In the genomic region with DNA sequence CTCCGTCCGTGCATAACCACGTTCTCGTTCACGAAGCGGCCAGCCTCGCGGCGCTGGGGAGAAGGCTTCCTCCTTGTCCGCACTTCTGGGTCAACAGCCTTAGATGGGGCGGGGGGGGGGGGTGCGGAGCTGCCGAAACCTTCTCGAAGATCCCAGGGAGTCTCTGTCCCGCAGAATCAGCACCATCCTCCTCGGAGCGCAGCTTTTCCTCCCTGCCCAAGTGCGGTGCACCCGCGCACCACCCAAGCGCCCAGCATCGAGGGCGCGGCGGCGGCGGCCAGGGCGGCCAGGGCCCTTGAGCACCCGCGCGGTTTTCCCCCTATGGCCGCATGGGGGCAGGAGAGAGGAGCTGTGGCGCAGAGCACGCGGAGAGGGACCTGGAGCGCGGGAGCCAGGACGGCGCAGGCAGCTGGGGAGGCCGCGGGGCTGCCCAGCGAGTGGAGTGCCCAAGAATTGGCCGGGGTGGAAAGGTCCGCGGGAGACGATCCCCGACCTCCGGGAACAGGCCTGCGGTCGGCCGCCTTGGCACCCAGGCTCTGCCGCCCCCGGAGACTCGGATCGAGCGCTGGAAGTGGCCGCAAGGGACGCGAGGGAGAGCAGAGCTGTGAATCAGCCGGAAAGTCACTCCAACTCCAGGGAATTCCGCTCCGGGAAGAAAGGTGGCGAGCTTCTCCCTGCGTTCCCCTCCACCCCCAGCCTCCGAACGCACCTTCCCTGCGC, we compare ENCODE assay signal across 1 cellular context.
TF ChIP-seq lines count a peak whose summit lies in the region.

No MANE protein-coding gene starts in this region.

TF ChIP-seq in HepG2, 621 proteins besides CTCF, POLR2A, EP300 and RAD21 (continued from another document and continues in another):
- TF ChIP-seq, protein P1, sequence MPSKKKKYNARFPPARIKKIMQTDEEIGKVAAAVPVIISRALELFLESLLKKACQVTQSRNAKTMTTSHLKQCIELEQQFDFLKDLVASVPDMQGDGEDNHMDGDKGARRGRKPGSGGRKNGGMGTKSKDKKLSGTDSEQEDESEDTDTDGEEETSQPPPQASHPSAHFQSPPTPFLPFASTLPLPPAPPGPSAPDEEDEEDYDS (CRISPR knock-in tag; IDR thresholded peaks at IDR 0.05) = no peak
- TF ChIP-seq KDM2A (CRISPR knock-in tag; IDR thresholded peaks at IDR 0.05; ENCODE audit: borderline replicate concordance, low read depth) = peak; percentile 77; the same call in 1 of the 2 replicates
- TF ChIP-seq SMAD1 (CRISPR knock-in tag; IDR thresholded peaks at IDR 0.05; ENCODE audit: borderline replicate concordance, low read depth) = peak; percentile 72; the same call in 1 of the 2 replicates
- peak; percentile 67; the same call in 1 of the 2 replicates for TF ChIP-seq KDM3A (CRISPR knock-in tag; IDR thresholded peaks at IDR 0.05; ENCODE audit: low read depth)
- TF ChIP-seq, protein P2, sequence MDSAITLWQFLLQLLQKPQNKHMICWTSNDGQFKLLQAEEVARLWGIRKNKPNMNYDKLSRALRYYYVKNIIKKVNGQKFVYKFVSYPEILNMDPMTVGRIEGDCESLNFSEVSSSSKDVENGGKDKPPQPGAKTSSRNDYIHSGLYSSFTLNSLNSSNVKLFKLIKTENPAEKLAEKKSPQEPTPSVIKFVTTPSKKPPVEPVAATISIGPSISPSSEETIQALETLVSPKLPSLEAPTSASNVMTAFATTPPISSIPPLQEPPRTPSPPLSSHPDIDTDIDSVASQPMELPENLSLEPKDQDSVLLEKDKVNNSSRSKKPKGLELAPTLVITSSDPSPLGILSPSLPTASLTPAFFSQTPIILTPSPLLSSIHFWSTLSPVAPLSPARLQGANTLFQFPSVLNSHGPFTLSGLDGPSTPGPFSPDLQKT (CRISPR knock-in tag; IDR thresholded peaks at IDR 0.05; ENCODE audit: borderline replicate concordance) = no peak
- TF ChIP-seq IKZF1 (IDR thresholded peaks at IDR 0.05) = no peak
- 0 out of 2 replicates have a peak, but pooled peaks have one; percentile 63 for TF ChIP-seq SAFB2 (CRISPR knock-in tag; IDR thresholded peaks at IDR 0.05; ENCODE audit: borderline replicate concordance, low read depth)
- TF ChIP-seq SOX13 (IDR thresholded peaks at IDR 0.05) = no peak
- 0 out of 4 replicates have a peak, but pooled peaks of 1 of the 2 experiments have one; percentile 35 for TF ChIP-seq SOX13 (CRISPR knock-in tag; conservative IDR thresholded peaks at IDR 0.05 in 1 of 2, IDR thresholded peaks at IDR 0.05 in 1 of 2)
- TF ChIP-seq SALL1 (CRISPR knock-in tag; IDR thresholded peaks at IDR 0.05) = peak; percentile 89
- TF ChIP-seq ZSCAN9 (CRISPR knock-in tag; IDR thresholded peaks at IDR 0.05; ENCODE audit: borderline replicate concordance) = no peak
- no peak; the same call in 1 of the 2 replicates for TF ChIP-seq ZNF329 (CRISPR knock-in tag; IDR thresholded peaks at IDR 0.05; ENCODE audit: low read depth)
- TF ChIP-seq, protein P3, sequence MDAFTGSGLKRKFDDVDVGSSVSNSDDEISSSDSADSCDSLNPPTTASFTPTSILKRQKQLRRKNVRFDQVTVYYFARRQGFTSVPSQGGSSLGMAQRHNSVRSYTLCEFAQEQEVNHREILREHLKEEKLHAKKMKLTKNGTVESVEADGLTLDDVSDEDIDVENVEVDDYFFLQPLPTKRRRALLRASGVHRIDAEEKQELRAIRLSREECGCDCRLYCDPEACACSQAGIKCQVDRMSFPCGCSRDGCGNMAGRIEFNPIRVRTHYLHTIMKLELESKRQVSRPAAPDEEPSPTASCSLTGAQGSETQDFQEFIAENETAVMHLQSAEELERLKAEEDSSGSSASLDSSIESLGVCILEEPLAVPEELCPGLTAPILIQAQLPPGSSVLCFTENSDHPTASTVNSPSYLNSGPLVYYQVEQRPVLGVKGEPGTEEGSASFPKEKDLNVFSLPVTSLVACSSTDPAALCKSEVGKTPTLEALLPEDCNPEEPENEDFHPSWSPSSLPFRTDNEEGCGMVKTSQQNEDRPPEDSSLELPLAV (CRISPR knock-in tag; conservative IDR thresholded peaks at IDR 0.05; ENCODE audit: low read depth) = no peak
- peak; percentile 45 for TF ChIP-seq SAP130 (CRISPR knock-in tag; IDR thresholded peaks at IDR 0.05; ENCODE audit: low read depth)
- TF ChIP-seq, protein P4, sequence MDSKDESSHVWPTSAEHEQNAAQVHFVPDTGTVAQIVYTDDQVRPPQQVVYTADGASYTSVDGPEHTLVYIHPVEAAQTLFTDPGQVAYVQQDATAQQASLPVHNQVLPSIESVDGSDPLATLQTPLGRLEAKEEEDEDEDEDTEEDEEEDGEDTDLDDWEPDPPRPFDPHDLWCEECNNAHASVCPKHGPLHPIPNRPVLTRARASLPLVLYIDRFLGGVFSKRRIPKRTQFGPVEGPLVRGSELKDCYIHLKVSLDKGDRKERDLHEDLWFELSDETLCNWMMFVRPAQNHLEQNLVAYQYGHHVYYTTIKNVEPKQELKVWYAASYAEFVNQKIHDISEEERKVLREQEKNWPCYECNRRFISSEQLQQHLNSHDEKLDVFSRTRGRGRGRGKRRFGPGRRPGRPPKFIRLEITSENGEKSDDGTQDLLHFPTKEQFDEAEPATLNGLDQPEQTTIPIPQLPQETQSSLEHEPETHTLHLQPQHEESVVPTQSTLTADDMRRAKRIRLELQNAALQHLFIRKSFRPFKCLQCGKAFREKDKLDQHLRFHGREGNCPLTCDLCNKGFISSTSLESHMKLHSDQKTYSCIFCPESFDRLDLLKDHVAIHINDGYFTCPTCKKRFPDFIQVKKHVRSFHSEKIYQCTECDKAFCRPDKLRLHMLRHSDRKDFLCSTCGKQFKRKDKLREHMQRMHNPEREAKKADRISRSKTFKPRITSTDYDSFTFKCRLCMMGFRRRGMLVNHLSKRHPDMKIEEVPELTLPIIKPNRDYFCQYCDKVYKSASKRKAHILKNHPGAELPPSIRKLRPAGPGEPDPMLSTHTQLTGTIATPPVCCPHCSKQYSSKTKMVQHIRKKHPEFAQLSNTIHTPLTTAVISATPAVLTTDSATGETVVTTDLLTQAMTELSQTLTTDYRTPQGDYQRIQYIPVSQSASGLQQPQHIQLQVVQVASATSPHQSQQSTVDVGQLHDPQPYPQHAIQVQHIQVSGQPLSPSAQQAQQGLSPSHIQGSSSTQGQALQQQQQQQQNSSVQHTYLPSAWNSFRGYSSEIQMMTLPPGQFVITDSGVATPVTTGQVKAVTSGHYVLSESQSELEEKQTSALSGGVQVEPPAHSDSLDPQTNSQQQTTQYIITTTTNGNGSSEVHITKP (CRISPR knock-in tag; IDR thresholded peaks at IDR 0.05; ENCODE audit: low read depth) = no peak; the same call in 1 of the 2 replicates
- TF ChIP-seq, protein P5, sequence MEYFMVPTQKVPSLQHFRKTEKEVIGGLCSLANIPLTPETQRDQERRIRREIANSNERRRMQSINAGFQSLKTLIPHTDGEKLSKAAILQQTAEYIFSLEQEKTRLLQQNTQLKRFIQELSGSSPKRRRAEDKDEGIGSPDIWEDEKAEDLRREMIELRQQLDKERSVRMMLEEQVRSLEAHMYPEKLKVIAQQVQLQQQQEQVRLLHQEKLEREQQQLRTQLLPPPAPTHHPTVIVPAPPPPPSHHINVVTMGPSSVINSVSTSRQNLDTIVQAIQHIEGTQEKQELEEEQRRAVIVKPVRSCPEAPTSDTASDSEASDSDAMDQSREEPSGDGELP (IDR thresholded peaks at IDR 0.05; ENCODE audit: borderline replicate concordance, low read depth) = peak; percentile 18; the same call in 1 of the 2 replicates
- TF ChIP-seq ZNF850 (CRISPR knock-in tag; conservative IDR thresholded peaks at IDR 0.05) = no peak
- TF ChIP-seq, protein P6, sequence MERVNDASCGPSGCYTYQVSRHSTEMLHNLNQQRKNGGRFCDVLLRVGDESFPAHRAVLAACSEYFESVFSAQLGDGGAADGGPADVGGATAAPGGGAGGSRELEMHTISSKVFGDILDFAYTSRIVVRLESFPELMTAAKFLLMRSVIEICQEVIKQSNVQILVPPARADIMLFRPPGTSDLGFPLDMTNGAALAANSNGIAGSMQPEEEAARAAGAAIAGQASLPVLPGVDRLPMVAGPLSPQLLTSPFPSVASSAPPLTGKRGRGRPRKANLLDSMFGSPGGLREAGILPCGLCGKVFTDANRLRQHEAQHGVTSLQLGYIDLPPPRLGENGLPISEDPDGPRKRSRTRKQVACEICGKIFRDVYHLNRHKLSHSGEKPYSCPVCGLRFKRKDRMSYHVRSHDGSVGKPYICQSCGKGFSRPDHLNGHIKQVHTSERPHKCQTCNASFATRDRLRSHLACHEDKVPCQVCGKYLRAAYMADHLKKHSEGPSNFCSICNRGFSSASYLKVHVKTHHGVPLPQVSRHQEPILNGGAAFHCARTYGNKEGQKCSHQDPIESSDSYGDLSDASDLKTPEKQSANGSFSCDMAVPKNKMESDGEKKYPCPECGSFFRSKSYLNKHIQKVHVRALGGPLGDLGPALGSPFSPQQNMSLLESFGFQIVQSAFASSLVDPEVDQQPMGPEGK (CRISPR knock-in tag; IDR thresholded peaks at IDR 0.05) = peak; percentile 57
- peak; percentile 77; the same call in 1 of the 2 replicates for TF ChIP-seq ZNF768 (CRISPR knock-in tag; IDR thresholded peaks at IDR 0.05)
- no peak for TF ChIP-seq FOXM1 (CRISPR knock-in tag; IDR thresholded peaks at IDR 0.05)
- TF ChIP-seq, protein P7, sequence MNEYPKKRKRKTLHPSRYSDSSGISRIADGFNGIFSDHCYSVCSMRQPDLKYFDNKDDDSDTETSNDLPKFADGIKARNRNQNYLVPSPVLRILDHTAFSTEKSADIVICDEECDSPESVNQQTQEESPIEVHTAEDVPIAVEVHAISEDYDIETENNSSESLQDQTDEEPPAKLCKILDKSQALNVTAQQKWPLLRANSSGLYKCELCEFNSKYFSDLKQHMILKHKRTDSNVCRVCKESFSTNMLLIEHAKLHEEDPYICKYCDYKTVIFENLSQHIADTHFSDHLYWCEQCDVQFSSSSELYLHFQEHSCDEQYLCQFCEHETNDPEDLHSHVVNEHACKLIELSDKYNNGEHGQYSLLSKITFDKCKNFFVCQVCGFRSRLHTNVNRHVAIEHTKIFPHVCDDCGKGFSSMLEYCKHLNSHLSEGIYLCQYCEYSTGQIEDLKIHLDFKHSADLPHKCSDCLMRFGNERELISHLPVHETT (CRISPR knock-in tag; conservative IDR thresholded peaks at IDR 0.05) = no peak
- 0 out of 2 replicates have a peak, but pooled peaks have one; percentile 70 for TF ChIP-seq PAX8 (CRISPR knock-in tag; IDR thresholded peaks at IDR 0.05; ENCODE audit: borderline replicate concordance)
- no peak for TF ChIP-seq TOPORS (CRISPR knock-in tag; IDR thresholded peaks at IDR 0.05)
- no peak for TF ChIP-seq ZNF652 (CRISPR knock-in tag; IDR thresholded peaks at IDR 0.05; ENCODE audit: borderline replicate concordance, low read depth)
- TF ChIP-seq GATAD1 (CRISPR knock-in tag; IDR thresholded peaks at IDR 0.05) = no peak
- no peak for TF ChIP-seq YY1 (IDR thresholded peaks at IDR 0.05; ENCODE audit: insufficient read depth, insufficient replicate concordance, low read depth, low read length)
- TF ChIP-seq ZNF292 (CRISPR knock-in tag; IDR thresholded peaks at IDR 0.05; ENCODE audit: borderline replicate concordance, low read depth) = 0 out of 2 replicates have a peak, but pooled peaks have one; percentile 25
- TF ChIP-seq HDAC1 (CRISPR knock-in tag; IDR thresholded peaks at IDR 0.05) = 0 out of 2 replicates have a peak, but pooled peaks have one; percentile 41
- TF ChIP-seq MAFG (CRISPR knock-in tag; IDR thresholded peaks at IDR 0.05) = peak; percentile 63; the same call in 1 of the 2 replicates
- TF ChIP-seq, protein P8, sequence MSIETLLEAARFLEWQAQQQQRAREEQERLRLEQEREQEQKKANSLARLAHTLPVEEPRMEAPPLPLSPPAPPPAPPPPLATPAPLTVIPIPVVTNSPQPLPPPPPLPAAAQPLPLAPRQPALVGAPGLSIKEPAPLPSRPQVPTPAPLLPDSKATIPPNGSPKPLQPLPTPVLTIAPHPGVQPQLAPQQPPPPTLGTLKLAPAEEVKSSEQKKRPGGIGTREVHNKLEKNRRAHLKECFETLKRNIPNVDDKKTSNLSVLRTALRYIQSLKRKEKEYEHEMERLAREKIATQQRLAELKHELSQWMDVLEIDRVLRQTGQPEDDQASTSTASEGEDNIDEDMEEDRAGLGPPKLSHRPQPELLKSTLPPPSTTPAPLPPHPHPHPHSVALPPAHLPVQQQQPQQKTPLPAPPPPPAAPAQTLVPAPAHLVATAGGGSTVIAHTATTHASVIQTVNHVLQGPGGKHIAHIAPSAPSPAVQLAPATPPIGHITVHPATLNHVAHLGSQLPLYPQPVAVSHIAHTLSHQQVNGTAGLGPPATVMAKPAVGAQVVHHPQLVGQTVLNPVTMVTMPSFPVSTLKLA (IDR thresholded peaks at IDR 0.05) = no peak
- TF ChIP-seq, protein P9, sequence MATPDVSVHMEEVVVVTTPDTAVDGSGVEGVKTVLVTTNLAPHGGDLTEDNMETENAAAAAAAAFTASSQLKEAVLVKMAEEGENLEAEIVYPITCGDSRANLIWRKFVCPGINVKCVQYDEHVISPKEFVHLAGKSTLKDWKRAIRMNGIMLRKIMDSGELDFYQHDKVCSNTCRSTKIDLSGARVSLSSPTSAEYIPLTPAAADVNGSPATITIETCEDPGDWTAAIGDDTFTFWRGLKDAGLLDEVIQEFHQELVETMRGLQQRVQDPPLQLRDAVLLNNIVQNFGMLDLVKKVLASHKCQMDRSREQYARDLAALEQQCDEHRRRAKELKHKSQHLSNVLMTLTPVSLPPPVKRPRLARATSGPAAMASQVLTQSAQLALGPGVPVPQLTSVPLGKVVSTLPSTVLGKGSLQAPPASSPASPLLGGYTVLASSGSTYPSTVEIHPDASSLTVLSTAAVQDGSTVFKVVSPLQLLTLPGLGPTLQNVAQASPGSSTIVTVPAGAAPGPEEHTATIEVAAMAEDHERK (CRISPR knock-in tag; IDR thresholded peaks at IDR 0.05; ENCODE audit: low read depth) = no peak
- TF ChIP-seq, protein P10, sequence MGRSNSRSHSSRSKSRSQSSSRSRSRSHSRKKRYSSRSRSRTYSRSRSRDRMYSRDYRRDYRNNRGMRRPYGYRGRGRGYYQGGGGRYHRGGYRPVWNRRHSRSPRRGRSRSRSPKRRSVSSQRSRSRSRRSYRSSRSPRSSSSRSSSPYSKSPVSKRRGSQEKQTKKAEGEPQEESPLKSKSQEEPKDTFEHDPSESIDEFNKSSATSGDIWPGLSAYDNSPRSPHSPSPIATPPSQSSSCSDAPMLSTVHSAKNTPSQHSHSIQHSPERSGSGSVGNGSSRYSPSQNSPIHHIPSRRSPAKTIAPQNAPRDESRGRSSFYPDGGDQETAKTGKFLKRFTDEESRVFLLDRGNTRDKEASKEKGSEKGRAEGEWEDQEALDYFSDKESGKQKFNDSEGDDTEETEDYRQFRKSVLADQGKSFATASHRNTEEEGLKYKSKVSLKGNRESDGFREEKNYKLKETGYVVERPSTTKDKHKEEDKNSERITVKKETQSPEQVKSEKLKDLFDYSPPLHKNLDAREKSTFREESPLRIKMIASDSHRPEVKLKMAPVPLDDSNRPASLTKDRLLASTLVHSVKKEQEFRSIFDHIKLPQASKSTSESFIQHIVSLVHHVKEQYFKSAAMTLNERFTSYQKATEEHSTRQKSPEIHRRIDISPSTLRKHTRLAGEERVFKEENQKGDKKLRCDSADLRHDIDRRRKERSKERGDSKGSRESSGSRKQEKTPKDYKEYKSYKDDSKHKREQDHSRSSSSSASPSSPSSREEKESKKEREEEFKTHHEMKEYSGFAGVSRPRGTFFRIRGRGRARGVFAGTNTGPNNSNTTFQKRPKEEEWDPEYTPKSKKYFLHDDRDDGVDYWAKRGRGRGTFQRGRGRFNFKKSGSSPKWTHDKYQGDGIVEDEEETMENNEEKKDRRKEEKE (IDR thresholded peaks at IDR 0.05) = no peak
- TF ChIP-seq, protein P11, sequence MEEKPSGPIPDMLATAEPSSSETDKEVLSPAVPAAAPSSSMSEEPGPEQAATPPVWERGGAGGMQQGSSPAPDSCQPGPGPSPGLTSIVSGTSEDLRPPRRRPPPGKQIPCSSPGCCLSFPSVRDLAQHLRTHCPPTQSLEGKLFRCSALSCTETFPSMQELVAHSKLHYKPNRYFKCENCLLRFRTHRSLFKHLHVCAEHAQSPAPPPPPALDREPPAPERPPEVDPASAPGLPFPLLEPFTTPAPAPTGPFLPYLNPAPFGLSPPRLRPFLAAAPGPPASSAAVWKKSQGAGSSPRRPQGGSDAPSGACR (CRISPR knock-in tag; IDR thresholded peaks at IDR 0.05) = no peak
